Comparison of ENCODE assay signal across 19 cellular contexts in genomic region chr10:22679608-22680007, GRCh38. TPM values are rescaled to one million over a fixed set of nuclear protein-coding genes. Genes with fewer than 3 reads are reported as not detected.
DNase-seq lines count a peak whose midpoint lies in the region; ATAC-seq lines count a peak whose summit lies in the region.
"Had no signal": no experiment of that assay in that cellular context is flagged by ENCODE, and none has a peak within 500 bp of the region (broad histone marks: within the 10 kb centered on the region; RNA-seq: fewer than 3 reads in every experiment).

No MANE protein-coding gene starts in this region.

- H3K79me1 ChIP-seq in trophoblast cell (ENCODE audit: low read length): no peaks in the 10 kb centered on the region

- H3K27ac Mint-ChIP-seq in activated CD4-positive, alpha-beta T cell treated with anti-CD3 and anti-CD28 coated beads for 36 hours: peak overlapping the region; percentile 85
- H3K27ac Mint-ChIP-seq in activated T-helper 1 cell treated with anti-CD3 and anti-CD28 coated beads, Interleukin-12 subunit alpha, Interleukin-12 subunit beta, Interleukin-2, Interleukin-4 antibody, amounts not matched to agents 30 ng/mL and 10 ng/mL and 1 ng/mL, durations not matched to agents 14 hours and 24 hours and 36 hours: peak overlapping the region; percentile 78
- H3K27ac Mint-ChIP-seq in immature natural killer cell: peak overlapping the region; percentile 86 to 97 (median 92)
- H3K27ac Mint-ChIP-seq: dendritic cell treated with granulocyte-macrophage colony-stimulating factor and Interleukin-4, amounts not matched to agents 40 ng/mL and 50 ng/mL, for 4 days had no signal

- H3K9ac ChIP-seq in trophoblast cell (ENCODE audit: low read length): no peak overlapping the region
- H3K9ac ChIP-seq: BLaER1 had no signal

- H2AFZ ChIP-seq in trophoblast cell (ENCODE audit: insufficient read depth, low read length, poor library complexity): no peak overlapping the region

- no peak overlapping the region for H3K27ac ChIP-seq in trophoblast cell (ENCODE audit: low read depth, low read length)
- H3K27ac ChIP-seq: BLaER1, left lung, RWPE1, thyroid gland had no signal

- no peak overlapping the region for H4K91ac ChIP-seq in trophoblast cell (ENCODE audit: low read depth, low read length)

- peaks cover 9% of the 10 kb centered on the region for H3K36me3 Mint-ChIP-seq in activated CD4-positive, alpha-beta T cell treated with anti-CD3 and anti-CD28 coated beads for 36 hours (ENCODE audit: low read depth)
- H3K36me3 Mint-ChIP-seq in activated T-helper 1 cell treated with anti-CD3 and anti-CD28 coated beads, Interleukin-12 subunit alpha, Interleukin-12 subunit beta, Interleukin-2, Interleukin-4 antibody, amounts not matched to agents 30 ng/mL and 10 ng/mL and 1 ng/mL, durations not matched to agents 14 hours and 24 hours and 36 hours (ENCODE audit: low read depth): peaks cover 11% of the 10 kb centered on the region
- H3K36me3 Mint-ChIP-seq in immature natural killer cell: peaks cover 0 to 4% (median 3%) of the 10 kb centered on the region in 3 donors

- H3K4me3 ChIP-seq in HAP-1: no peak overlapping the region
- no peak overlapping the region for H3K4me3 ChIP-seq in trophoblast cell (ENCODE audit: low read depth, low read length)
- H3K4me3 ChIP-seq: BLaER1, left lung, MG63, thyroid gland had no signal

- no peak overlapping the region for H2BK120ac ChIP-seq in trophoblast cell (ENCODE audit: insufficient read depth, low read length, poor library complexity)

- H2BK5ac ChIP-seq in trophoblast cell (ENCODE audit: low read depth, low read length, poor library complexity): no peak overlapping the region

- H3K4me1 ChIP-seq in HAP-1 (peaks cover 14% of the 10 kb centered on the region), trophoblast cell (ENCODE audit: control insufficient read depth in 1 of 2, insufficient read depth in 2 of 2, low read length in 2 of 2) (peaks cover 18 to 23% of the 10 kb centered on the region in 2 experiments)

- intact Hi-C loops in activated CD4-positive, alpha-beta T cell treated with anti-CD3 and anti-CD28 coated beads for 36 hours (cut with DNase I, micrococcal nuclease): loop anchor here in 1 of 2 experiments (5.0 to 10.0 kb wide), 5 partner anchors 245 to 677 kb away; partner anchors contain the start of genes BMI1, C10orf67, DNAJC1 and MSRB2
- intact Hi-C loops in activated T-helper 1 cell treated with anti-CD3 and anti-CD28 coated beads, Interleukin-12 subunit alpha, Interleukin-12 subunit beta, Interleukin-2, Interleukin-4 antibody, amounts not matched to agents 30 ng/mL and 10 ng/mL and 1 ng/mL, durations not matched to agents 14 hours and 24 hours and 36 hours (cut with micrococcal nuclease): loop anchor here (5.0 to 10.0 kb wide), 3 partner anchors 32 to 305 kb away; no protein-coding TSS in a partner anchor

- CTCF ChIA-PET in activated CD4-positive, alpha-beta T cell treated with anti-CD3 and anti-CD28 coated beads for 36 hours (lab: Charles Lee): no interaction called here

- DNase-seq in activated CD4-positive, alpha-beta T cell treated with anti-CD3 and anti-CD28 coated beads for 36 hours: no peak
- no peak for DNase-seq in activated CD4-positive, alpha-beta T cell treated with anti-CD3 and anti-CD28 coated beads, Interleukin-2, amount 50 U/mL, for 4 hours
- DNase-seq in HAP-1 (ENCODE audit: low spot score in 2 of 2) (peak; percentile 62 to 74), immature natural killer cell (peak in 1 of 3 donors; percentile 42), NCI-H128 (lab: John Stamatoyannopoulos, UW; ENCODE audit: unreplicated experiment) (no peak), trophoblast cell (no peak)
- DNase-seq in activated T-helper 1 cell treated with anti-CD3 and anti-CD28 coated beads, Interleukin-12 subunit alpha, Interleukin-12 subunit beta, Interleukin-2, Interleukin-4 antibody, amounts not matched to agents 30 ng/mL and 10 ng/mL and 1 ng/mL, durations not matched to agents 14 hours and 24 hours and 36 hours (ENCODE audit: low spot score): no peak
- DNase-seq: GF-D8, left lung, MG63, NCI-H1694 treated with DMSO at 0.1 percent for 48 hours, NCI-H226, nucleus accumbens, retina, thyroid gland had no signal

- peaks cover 8% of the 10 kb centered on the region for H3K79me2 ChIP-seq in trophoblast cell (ENCODE audit: control insufficient read depth, insufficient read depth, low read length, poor library complexity)

- POLR2A ChIA-PET in activated CD4-positive, alpha-beta T cell treated with anti-CD3 and anti-CD28 coated beads for 36 hours (lab: Charles Lee): no interaction called here

- no peak overlapping the region for H3K18ac ChIP-seq in trophoblast cell (ENCODE audit: low read length)

- peaks cover 91% of the 10 kb centered on the region for H3K4me1 Mint-ChIP-seq in activated CD4-positive, alpha-beta T cell treated with anti-CD3 and anti-CD28 coated beads for 36 hours
- H3K4me1 Mint-ChIP-seq in activated T-helper 1 cell treated with anti-CD3 and anti-CD28 coated beads, Interleukin-12 subunit alpha, Interleukin-12 subunit beta, Interleukin-2, Interleukin-4 antibody, amounts not matched to agents 30 ng/mL and 10 ng/mL and 1 ng/mL, durations not matched to agents 14 hours and 24 hours and 36 hours (ENCODE audit: low read depth): peaks cover 83% of the 10 kb centered on the region
- H3K4me1 Mint-ChIP-seq in immature natural killer cell: peaks cover 93 to 100% of the 10 kb centered on the region in 2 donors

- no peaks in the 10 kb centered on the region for H3K27me3 Mint-ChIP-seq in activated CD4-positive, alpha-beta T cell treated with anti-CD3 and anti-CD28 coated beads for 36 hours
- H3K27me3 Mint-ChIP-seq in activated T-helper 1 cell treated with anti-CD3 and anti-CD28 coated beads, Interleukin-12 subunit alpha, Interleukin-12 subunit beta, Interleukin-2, Interleukin-4 antibody, amounts not matched to agents 30 ng/mL and 10 ng/mL and 1 ng/mL, durations not matched to agents 14 hours and 24 hours and 36 hours (ENCODE audit: insufficient read depth): no peaks in the 10 kb centered on the region
- peaks cover 10 to 14% (median 12%) of the 10 kb centered on the region in 3 donors for H3K27me3 Mint-ChIP-seq in immature natural killer cell (ENCODE audit: low read depth in 3 of 3)
- H3K27me3 Mint-ChIP-seq: dendritic cell treated with granulocyte-macrophage colony-stimulating factor and Interleukin-4, amounts not matched to agents 40 ng/mL and 50 ng/mL, for 4 days had no signal

- in situ Hi-C loops in HAP-1 (cut with MboI; ENCODE audit: low sequenced_read_pairs): no loop called here

- no peak overlapping the region for H4K12ac ChIP-seq in trophoblast cell (ENCODE audit: low read depth, low read length)

- H3K9me3 Mint-ChIP-seq in activated CD4-positive, alpha-beta T cell treated with anti-CD3 and anti-CD28 coated beads for 36 hours (ENCODE audit: low read depth): no peaks in the 10 kb centered on the region
- H3K9me3 Mint-ChIP-seq in activated T-helper 1 cell treated with anti-CD3 and anti-CD28 coated beads, Interleukin-12 subunit alpha, Interleukin-12 subunit beta, Interleukin-2, Interleukin-4 antibody, amounts not matched to agents 30 ng/mL and 10 ng/mL and 1 ng/mL, durations not matched to agents 14 hours and 24 hours and 36 hours: no peaks in the 10 kb centered on the region
- H3K9me3 Mint-ChIP-seq in immature natural killer cell: no peaks in the 10 kb centered on the region
- H3K9me3 Mint-ChIP-seq: dendritic cell treated with granulocyte-macrophage colony-stimulating factor and Interleukin-4, amounts not matched to agents 40 ng/mL and 50 ng/mL, for 4 days had no signal

- H2AK5ac ChIP-seq in trophoblast cell (ENCODE audit: low read length): no peak overlapping the region

- H3K36me3 ChIP-seq in HAP-1 (replicated peaks) (no peaks in the 10 kb centered on the region), trophoblast cell (ENCODE audit: control insufficient read depth in 1 of 2, insufficient read depth in 2 of 2, low read length in 2 of 2) (peaks cover 0 to 2% of the 10 kb centered on the region in 2 experiments)
- H3K36me3 ChIP-seq: BLaER1, left lung, MG63, thyroid gland had no signal

- H3K14ac ChIP-seq in trophoblast cell (ENCODE audit: low read length): no peak overlapping the region

- H3K9me3 ChIP-seq in HAP-1 (no peaks in the 10 kb centered on the region), trophoblast cell (ENCODE audit: insufficient read depth, low read depth, low read length) (peaks cover 1% of the 10 kb centered on the region)
- H3K9me3 ChIP-seq: BLaER1, left lung, MG63, thyroid gland had no signal

- no peak overlapping the region for H3K23ac ChIP-seq in trophoblast cell (ENCODE audit: low read length)

- no peak overlapping the region for H3K4me2 ChIP-seq in trophoblast cell (ENCODE audit: low read length)
- H3K4me2 ChIP-seq: BLaER1 had no signal

- ATAC-seq in activated CD4-positive, alpha-beta T cell treated with anti-CD3 and anti-CD28 coated beads for 36 hours: no peak
- no peak for ATAC-seq in activated CD4-positive, CD25-positive, alpha-beta regulatory T cell treated with anti-CD3 and anti-CD28 coated beads, Interleukin-2, amount 50 U/mL, for 24 hours
- ATAC-seq: left lung had no signal

- WGBS in trophoblast cell (ENCODE audit: extremely low coverage, insufficient coverage, insufficient read length): no CpG with 5 or more reads among the region's 1 CpG

- no peak overlapping the region for H4K8ac ChIP-seq in trophoblast cell (ENCODE audit: low read depth, low read length)

- no peak overlapping the region for H2BK12ac ChIP-seq in trophoblast cell (ENCODE audit: low read length)

- H3K4me3 Mint-ChIP-seq in activated CD4-positive, alpha-beta T cell treated with anti-CD3 and anti-CD28 coated beads for 36 hours: no peak overlapping the region
- peak overlapping the region; percentile 59 for H3K4me3 Mint-ChIP-seq in activated T-helper 1 cell treated with anti-CD3 and anti-CD28 coated beads, Interleukin-12 subunit alpha, Interleukin-12 subunit beta, Interleukin-2, Interleukin-4 antibody, amounts not matched to agents 30 ng/mL and 10 ng/mL and 1 ng/mL, durations not matched to agents 14 hours and 24 hours and 36 hours
- peak overlapping the region; percentile 44 to 64 (median 62) for H3K4me3 Mint-ChIP-seq in immature natural killer cell
- H3K4me3 Mint-ChIP-seq: dendritic cell treated with granulocyte-macrophage colony-stimulating factor and Interleukin-4, amounts not matched to agents 40 ng/mL and 50 ng/mL, for 4 days had no signal

- no peaks in the 10 kb centered on the region for H3K27me3 ChIP-seq in HAP-1 (ENCODE audit: low read depth)
- H3K27me3 ChIP-seq in trophoblast cell (ENCODE audit: insufficient read depth, low read length): no peaks in the 10 kb centered on the region
- H3K27me3 ChIP-seq: BLaER1, left lung, MG63, thyroid gland had no signal

- H3K4ac ChIP-seq in trophoblast cell (ENCODE audit: low read depth, low read length): no peak overlapping the region

RNA-seq across cellular contexts. Expression of gene PIP4K2A, which starts 34.8 kb away (rescaled TPM):
- 100 to 1,000 TPM; 105 to 108 TPM for total RNA-seq in activated CD4-positive, alpha-beta T cell treated with anti-CD3 and anti-CD28 coated beads for 36 hours
- 92.7 and 104 TPM in 2 replicates for total RNA-seq in activated T-helper 1 cell treated with anti-CD3 and anti-CD28 coated beads, Interleukin-12 subunit alpha, Interleukin-12 subunit beta, Interleukin-2, Interleukin-4 antibody, amounts not matched to agents 30 ng/mL and 10 ng/mL and 1 ng/mL, durations not matched to agents 14 hours and 24 hours and 36 hours
- polyA plus RNA-seq in immature natural killer cell: 100 to 1,000 TPM in 1 of 3 donors, 10 to 100 TPM in 2; 62.9 to 138 (median 80.3) TPM
- polyA plus RNA-seq in trophoblast cell (2013): 94.7 and 97.3 TPM in 2 replicates

Comparison
In these comparisons a context has a peak if more than half of its experiments do, and no peak if none do; other contexts are left out.
1. DNase-seq: peak in HAP-1 (2 of 2); none in activated CD4-positive, alpha-beta T cell treated with anti-CD3 and anti-CD28 coated beads for 36 hours (single experiment), activated CD4-positive, alpha-beta T cell treated with anti-CD3 and anti-CD28 coated beads, Interleukin-2, amount 50 U/mL, for 4 hours (0 of 2), activated T-helper 1 cell treated with anti-CD3 and anti-CD28 coated beads, Interleukin-12 subunit alpha, Interleukin-12 subunit beta, Interleukin-2, Interleukin-4 antibody, amounts not matched to agents 30 ng/mL and 10 ng/mL and 1 ng/mL, durations not matched to agents 14 hours and 24 hours and 36 hours (single experiment), NCI-H128 (single experiment) and trophoblast cell (0 of 2).
2. Peak in every context shown above with its lines, with median percentiles within 50 percentile points of each other: H3K27ac Mint-ChIP-seq.